In genomic region chr6:119032428-119032827, GRCh38 we compare ENCODE assay signal across 2 cellular contexts.
A peak's percentile ranks its signal among the peaks of the same experiment; 100 is the strongest.
TF ChIP-seq lines count a peak whose summit lies in the region.

No MANE protein-coding gene starts in this region.

TF ChIP-seq in HEK293, 187 proteins besides CTCF, POLR2A, EP300 and RAD21 (continued from another document):
- peak; percentile 36; the same call in 1 of the 2 replicates for TF ChIP-seq ZNF513 (tag by site-specific recombination; IDR thresholded peaks at IDR 0.05)
- TF ChIP-seq OSR2 (tag by site-specific recombination; IDR thresholded peaks at IDR 0.05): no peak
- TF ChIP-seq PRDM1 (tag by site-specific recombination; IDR thresholded peaks at IDR 0.05): no peak
- no peak for TF ChIP-seq KLF16 (tag by site-specific recombination; IDR thresholded peaks at IDR 0.05)
- TF ChIP-seq EGR2 (tag by site-specific recombination; IDR thresholded peaks at IDR 0.05; ENCODE audit: low read depth): peak; percentile 20; the same call in 1 of the 2 replicates
- peak; percentile 32; the same call in 1 of the 2 replicates for TF ChIP-seq ZNF398 (tag by site-specific recombination; IDR thresholded peaks at IDR 0.05)
- no peak for TF ChIP-seq ZNF510 (tag by site-specific recombination; IDR thresholded peaks at IDR 0.05; ENCODE audit: insufficient replicate concordance)
- no peak for TF ChIP-seq ZNF76 (tag by site-specific recombination; IDR thresholded peaks at IDR 0.05; ENCODE audit: borderline replicate concordance, low read depth)

TF ChIP-seq in K562, 482 proteins besides CTCF, POLR2A, EP300 and RAD21:
- no peak for TF ChIP-seq ZNF511 (CRISPR knock-in tag; IDR thresholded peaks at IDR 0.05)
- TF ChIP-seq RCOR1 (IDR thresholded peaks at IDR 0.05; ENCODE audit: borderline replicate concordance in 1 of 2, low read depth in 2 of 2, low read length in 2 of 2): no peak
- no peak for TF ChIP-seq ILK (tag; IDR thresholded peaks at IDR 0.05; ENCODE audit: borderline replicate concordance, low read depth)
- TF ChIP-seq ZHX1 (conservative IDR thresholded peaks at IDR 0.05; ENCODE audit: low read length): no peak
- TF ChIP-seq KDM1A (IDR thresholded peaks at IDR 0.05): peak in 1 of 2 experiments; percentile 76; a peak in 2 of 4 replicates
- no peak for TF ChIP-seq PRDM10 (IDR thresholded peaks at IDR 0.05; ENCODE audit: partially characterized antibody)
- TF ChIP-seq ZNF512 (tag; IDR thresholded peaks at IDR 0.05): peak; percentile 66; the same call in 1 of the 2 replicates
- no peak for TF ChIP-seq ZNF449 (CRISPR knock-in tag; IDR thresholded peaks at IDR 0.05)
- peak in 1 of 2 experiments; percentile 36 for TF ChIP-seq AFF1 (IDR thresholded peaks at IDR 0.05; ENCODE audit: low read depth in 1 of 2, partially characterized antibody in 2 of 2)
- TF ChIP-seq MCM3 (IDR thresholded peaks at IDR 0.05): no peak
- no peak for TF ChIP-seq POLR2AphosphoS2 (IDR thresholded peaks at IDR 0.05; ENCODE audit: low read length)
- TF ChIP-seq KDM2B (CRISPR knock-in tag; IDR thresholded peaks at IDR 0.05): no peak
TF ChIP-seq in K562: peak in this region for 3.
